ENCODE assay signal across 13 cellular contexts in the genomic region with DNA sequence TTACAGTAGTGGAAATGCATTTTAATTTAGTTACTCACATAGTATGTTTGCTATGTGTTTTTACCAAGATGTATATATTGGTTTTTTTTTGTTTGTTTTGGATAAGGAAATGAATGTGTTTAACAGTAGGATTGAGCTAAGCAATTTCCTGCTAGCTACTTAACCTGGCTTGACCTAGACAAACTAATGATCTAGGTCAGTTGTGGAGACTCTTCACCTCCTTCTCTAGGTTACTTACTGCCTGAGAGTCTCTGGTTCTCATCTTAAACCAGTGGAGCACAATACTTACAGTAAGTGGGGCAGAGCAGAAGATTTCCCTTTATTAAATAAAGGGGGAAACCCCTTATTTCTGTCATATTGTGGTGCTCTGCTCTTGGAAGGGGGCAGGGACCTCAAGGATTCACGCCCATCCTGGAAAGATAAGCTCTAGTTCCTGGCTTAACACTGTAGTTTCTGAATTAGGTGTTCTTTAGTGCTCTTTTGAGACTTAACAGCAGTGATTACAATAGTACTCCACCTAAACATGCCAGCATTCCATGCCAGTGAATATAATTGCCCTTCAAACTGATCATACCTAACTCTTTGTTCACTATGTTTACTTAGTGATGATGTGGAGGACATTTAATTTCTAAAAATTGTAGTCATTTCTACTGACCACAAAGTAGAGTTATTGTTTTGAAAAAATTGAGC.
A peak's percentile ranks its signal among the peaks of the same experiment; 100 is the strongest.
DNase-seq lines count a peak whose midpoint lies in the region; ATAC-seq, FAIRE-seq and TF ChIP-seq lines count a peak whose summit lies in the region.
"Had no signal": no experiment of that assay in that cellular context is flagged by ENCODE, and none has a peak within 500 bp of the region (broad histone marks: within the 10 kb centered on the region; RNA-seq: fewer than 3 reads in every experiment).

No MANE protein-coding gene starts in this region.

- H3K4me2 ChIP-seq in A549 (peak overlapping the region; percentile 74), astrocyte (ENCODE audit: low read length) (peak overlapping the region; percentile 79)

- 0% methylated on average over 1 of the region's 1 CpG for WGBS in A549 (ENCODE audit: missing lambda C conversion rate)

- H3K9ac ChIP-seq in astrocyte (ENCODE audit: low read length): peak overlapping the region; percentile 69

- no peaks in the 10 kb centered on the region for H3K9me3 Mint-ChIP-seq in astrocyte (ENCODE audit: unreplicated experiment)
- H3K9me3 Mint-ChIP-seq: nephron had no signal

- CTCF ChIA-PET in A549 (lab: Yijun Ruan, JAX): interaction anchor here (0.6 to 4.4 kb wide), 2 partner anchors 13 to 19 kb away, joined by 3 to 36 read pairs; no protein-coding TSS in a partner anchor

- H3K4me3 ChIP-seq in A549: peak overlapping the region; percentile 15; the same call in 1 of the 3 replicates
- peak overlapping the region; percentile 18 for H3K4me3 ChIP-seq in astrocyte (ENCODE audit: insufficient read depth, low read depth, low read length)

- no peak for TF ChIP-seq EP300 in A549 (IDR thresholded peaks at IDR 0.05)

- H4K20me1 ChIP-seq in astrocyte (ENCODE audit: insufficient read depth, low read length): peaks cover 8% of the 10 kb centered on the region

- H3K27ac ChIP-seq in A549 (peak overlapping the region; percentile 41 to 83; a peak in 5 of 6 replicates), astrocyte (ENCODE audit: low read depth, low read length) (peak overlapping the region; percentile 92)

- peaks cover 19% of the 10 kb centered on the region for H3K4me1 Mint-ChIP-seq in astrocyte (ENCODE audit: low read depth, unreplicated experiment)
- H3K4me1 Mint-ChIP-seq: B cell, nephron had no signal

- TF ChIP-seq CTCF in A549 (IDR thresholded peaks at IDR 0.05): no peak
- TF ChIP-seq CTCF in astrocyte (IDR thresholded peaks at IDR 0.05; ENCODE audit: insufficient read depth, low read depth, low read length): no peak

- peak; percentile 31 to 57 for DNase-seq in A549 (ENCODE audit: low read depth in 1 of 2, low spot score in 1 of 2)
- peak; percentile 91 for DNase-seq in HT1080 (ENCODE audit: low read depth)
- DNase-seq in astrocyte (ENCODE audit: low read depth): peak; percentile 88
- peak; percentile 78 for DNase-seq in iris pigment epithelial cell (ENCODE audit: low read depth)
- DNase-seq in activated CD4-positive, alpha-beta T cell treated with anti-CD3 and anti-CD28 coated beads, Interleukin-2, amount 50 U/mL, for 48 hours: no peak
- no peak for DNase-seq in COLO829 (ENCODE audit: low spot score)
- no peak for DNase-seq in activated naive CD4-positive, alpha-beta T cell treated with anti-CD3 and anti-CD28 coated beads, Interleukin-2, amount 50 U/mL, for 16 hours
- DNase-seq: activated CD4-positive, alpha-beta T cell treated with anti-CD3 and anti-CD28 coated beads, Interleukin-2, amount 50 U/mL, for 4 hours; GF-D8; T-helper 1 cell had no signal

- H3K9me3 ChIP-seq in A549 (no peaks in the 10 kb centered on the region), astrocyte (ENCODE audit: insufficient read depth, low read depth, low read length) (no peaks in the 10 kb centered on the region)

- peaks cover 3% of the 10 kb centered on the region for H3K36me3 Mint-ChIP-seq in astrocyte (ENCODE audit: low read depth, unreplicated experiment)

- H3K27me3 Mint-ChIP-seq in astrocyte (ENCODE audit: low read depth, unreplicated experiment): no peaks in the 10 kb centered on the region

- no peaks in the 10 kb centered on the region for H3K27me3 ChIP-seq in astrocyte (ENCODE audit: insufficient read depth, low read length)

- no peak overlapping the region for H3K4me3 Mint-ChIP-seq in astrocyte (ENCODE audit: unreplicated experiment)
- H3K4me3 Mint-ChIP-seq: B cell, nephron had no signal

- peak; percentile 73 to 85 for ATAC-seq in A549
- ATAC-seq in GM19035 (IDR thresholded peaks at IDR 0.05; ENCODE audit: unreplicated experiment): no peak

- no peak overlapping the region for H3K27ac Mint-ChIP-seq in astrocyte (ENCODE audit: unreplicated experiment)
- H3K27ac Mint-ChIP-seq: B cell, nephron had no signal

- no peak for TF ChIP-seq POLR2A in A549 (IDR thresholded peaks at IDR 0.05; ENCODE audit: low read length)

- FAIRE-seq in A549 (lab: Jason Lieb, UNC) (peak; percentile 76), astrocyte (lab: Jason Lieb, UNC) (peak; percentile 5)

- POLR2A ChIA-PET in A549 (lab: Yijun Ruan, JAX): no interaction called here

- no peaks in the 10 kb centered on the region for H3K36me3 ChIP-seq in astrocyte (ENCODE audit: insufficient read depth, low read length)

- H3K79me2 ChIP-seq in astrocyte (ENCODE audit: insufficient read depth, low read length): no peaks in the 10 kb centered on the region

- TF ChIP-seq RAD21 in A549 (conservative IDR thresholded peaks at IDR 0.05 in 1 of 2, IDR thresholded peaks at IDR 0.05 in 1 of 2): no peak

- H2AFZ ChIP-seq in astrocyte (ENCODE audit: low read depth, low read length): no peak overlapping the region

- H3K4me1 ChIP-seq in A549 (peaks cover 49% of the 10 kb centered on the region), astrocyte (ENCODE audit: insufficient read depth, low read length) (peaks cover 19% of the 10 kb centered on the region)

TF ChIP-seq in A549, 52 proteins besides CTCF, POLR2A, EP300 and RAD21:
- no peak; the same call in 1 of the 2 replicates for TF ChIP-seq GATA3 (IDR thresholded peaks at IDR 0.05; ENCODE audit: borderline replicate concordance)
- peak; percentile 30; the same call in 1 of the 2 replicates for TF ChIP-seq JUNB (IDR thresholded peaks at IDR 0.05)
- TF ChIP-seq CBX2 (IDR thresholded peaks at IDR 0.05; ENCODE audit: borderline replicate concordance, low read depth): no peak
- 0 out of 2 replicates have a peak, but pooled peaks have one; percentile 9 for TF ChIP-seq FOSL2 (IDR thresholded peaks at IDR 0.05)
- peak; percentile 76 for TF ChIP-seq FOSL2 (CRISPR knock-in tag; IDR thresholded peaks at IDR 0.05)
- TF ChIP-seq FOXS1 (CRISPR knock-in tag; IDR thresholded peaks at IDR 0.05): no peak
- TF ChIP-seq RFX5 (IDR thresholded peaks at IDR 0.05): no peak
- no peak for TF ChIP-seq SMC3 (IDR thresholded peaks at IDR 0.05)
- peak in 1 of 2 experiments; percentile 12; a peak in 1 of 4 replicates for TF ChIP-seq CEBPB (IDR thresholded peaks at IDR 0.05)
- TF ChIP-seq EHMT2 (IDR thresholded peaks at IDR 0.05; ENCODE audit: low read depth): no peak
- TF ChIP-seq NFE2L2 (conservative IDR thresholded peaks at IDR 0.05; ENCODE audit: low read length): no peak
- no peak for TF ChIP-seq HEYL (CRISPR knock-in tag; IDR thresholded peaks at IDR 0.05)
- no peak for TF ChIP-seq EHF (CRISPR knock-in tag; IDR thresholded peaks at IDR 0.05)

Comparison
In these comparisons a context has a peak if more than half of its experiments do, and no peak if none do; other contexts are left out.
1. DNase-seq: peak in A549 (2 of 2), HT1080 (single experiment), astrocyte (single experiment) and iris pigment epithelial cell (single experiment); none in activated CD4-positive, alpha-beta T cell treated with anti-CD3 and anti-CD28 coated beads, Interleukin-2, amount 50 U/mL, for 48 hours (0 of 2), COLO829 (single experiment) and activated naive CD4-positive, alpha-beta T cell treated with anti-CD3 and anti-CD28 coated beads, Interleukin-2, amount 50 U/mL, for 16 hours (single experiment).